ENCODE assay signal across 15 cellular contexts in genomic region chr13:100156786-100157185, GRCh38.
A peak's percentile ranks its signal among the peaks of the same experiment; 100 is the strongest.
DNase-seq lines count a peak whose midpoint lies in the region; ATAC-seq and TF ChIP-seq lines count a peak whose summit lies in the region.
"Had no signal": no experiment of that assay in that cellular context is flagged by ENCODE, and none has a peak within 500 bp of the region (broad histone marks: within the 10 kb centered on the region; RNA-seq: fewer than 3 reads in every experiment).

No MANE protein-coding gene starts in this region.

- no peak for TF ChIP-seq EP300 in SK-N-SH (IDR thresholded peaks at IDR 0.05; ENCODE audit: borderline replicate concordance in 1 of 2, low read depth in 1 of 2, low read length in 1 of 2)

- DNase-seq in AG09309 (ENCODE audit: low read depth) (peak; percentile 13), M059J (ENCODE audit: low read depth) (peak; percentile 79), amniotic epithelial cell (ENCODE audit: low read depth) (peak; percentile 78), foreskin keratinocyte (peak; percentile 46 to 64), 8988T (no peak), SK-N-SH (no peak), putamen (ENCODE audit: low spot score) (no peak)
- no peak for DNase-seq in stimulated activated CD4-positive, alpha-beta T cell treated with anti-CD3 and anti-CD28 coated beads, Interleukin-15, amount 100 ng/mL, for 24 hours
- DNase-seq: activated CD4-positive, alpha-beta T cell treated with anti-CD3 and anti-CD28 coated beads, Interleukin-2, amount 10 ng/mL, durations not matched to agents 7 days and 5 days; activated T-cell treated with anti-CD3 and anti-CD28 coated beads, Interleukin-2, amount 50 U/mL, for 72 hours; anterior cingulate cortex; NCI-H1417 treated with DMSO at 0.1 percent for 48 hours; NCI-H524 treated with DMSO at 0.1 percent for 48 hours; T-helper 2 cell had no signal

- POLR2A ChIA-PET in SK-N-SH (lab: Yijun Ruan, JAX) = no interaction called here

- H3K79me2 ChIP-seq in SK-N-SH (ENCODE audit: insufficient read depth) = no peaks in the 10 kb centered on the region

- H3K4me3 ChIP-seq in AG09309 (ENCODE audit: control insufficient read depth, low read depth, low read length) (no peak overlapping the region), SK-N-SH (ENCODE audit: low read depth in 2 of 2, low read length in 1 of 2) (no peak overlapping the region)
- H3K4me3 ChIP-seq: prostate gland had no signal

- H3K9me2 ChIP-seq in SK-N-SH = no peaks in the 10 kb centered on the region

- TF ChIP-seq RAD21 in SK-N-SH (IDR thresholded peaks at IDR 0.05; ENCODE audit: low read length) = no peak

- H3K27ac ChIP-seq in foreskin keratinocyte (no peak overlapping the region), SK-N-SH (ENCODE audit: low read depth in 2 of 2, low read length in 1 of 2) (no peak overlapping the region)
- H3K27ac ChIP-seq: prostate gland had no signal

- no peaks in the 10 kb centered on the region for H4K20me1 ChIP-seq in SK-N-SH (ENCODE audit: insufficient read depth)

- no peaks in the 10 kb centered on the region for H3F3A ChIP-seq in SK-N-SH (replicated peaks; ENCODE audit: insufficient read depth)

- H3K27me3 ChIP-seq in foreskin keratinocyte (no peaks in the 10 kb centered on the region), SK-N-SH (ENCODE audit: insufficient read depth) (no peaks in the 10 kb centered on the region)

- H3K4me2 ChIP-seq in SK-N-SH = no peak overlapping the region

- peaks cover 22 to 34% of the 10 kb centered on the region in 2 experiments for H3K36me3 ChIP-seq in SK-N-SH (replicated peaks in 1 of 2; ENCODE audit: control insufficient read depth in 1 of 2, insufficient read depth in 2 of 2, low read length in 1 of 2)
- H3K36me3 ChIP-seq: prostate gland had no signal

- H2AFZ ChIP-seq in SK-N-SH (ENCODE audit: low read depth) = no peak overlapping the region

- no peak overlapping the region for H3K9ac ChIP-seq in SK-N-SH

- H3K9me3 ChIP-seq in SK-N-SH = no peaks in the 10 kb centered on the region
- H3K9me3 ChIP-seq: prostate gland had no signal

- TF ChIP-seq CTCF in AG09309 (IDR thresholded peaks at IDR 0.05; ENCODE audit: control insufficient read depth, insufficient read depth, low read depth, low read length, missing control alignments) (no peak), foreskin keratinocyte (conservative IDR thresholded peaks at IDR 0.05) (no peak), SK-N-SH (IDR thresholded peaks at IDR 0.05) (no peak)

- CTCF ChIA-PET in SK-N-SH (lab: Yijun Ruan, JAX) = no interaction called here

- ATAC-seq in foreskin keratinocyte = peak; percentile 44
- ATAC-seq: activated T-cell treated with anti-CD3 and anti-CD28 coated beads, Interleukin-2, amount 50 U/mL, for 72 hours had no signal

- 91% methylated on average over 1 of the region's 1 CpG for WGBS in SK-N-SH (ENCODE audit: low lambda C conversion rate)

- no peaks in the 10 kb centered on the region for H3K4me1 ChIP-seq in foreskin keratinocyte
- H3K4me1 ChIP-seq in SK-N-SH (ENCODE audit: control insufficient read depth in 1 of 2, insufficient read depth in 2 of 2, low read depth in 1 of 2, low read length in 1 of 2) = no peaks in the 10 kb centered on the region
- H3K4me1 ChIP-seq: prostate gland had no signal

TF ChIP-seq in SK-N-SH, 30 proteins besides CTCF, POLR2A, EP300 and RAD21:
- TF ChIP-seq, protein P1, sequence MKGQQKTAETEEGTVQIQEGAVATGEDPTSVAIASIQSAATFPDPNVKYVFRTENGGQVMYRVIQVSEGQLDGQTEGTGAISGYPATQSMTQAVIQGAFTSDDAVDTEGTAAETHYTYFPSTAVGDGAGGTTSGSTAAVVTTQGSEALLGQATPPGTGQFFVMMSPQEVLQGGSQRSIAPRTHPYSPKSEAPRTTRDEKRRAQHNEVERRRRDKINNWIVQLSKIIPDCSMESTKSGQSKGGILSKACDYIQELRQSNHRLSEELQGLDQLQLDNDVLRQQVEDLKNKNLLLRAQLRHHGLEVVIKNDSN (IDR thresholded peaks at IDR 0.05; ENCODE audit: borderline replicate concordance, low read depth) = no peak
- TF ChIP-seq REST (IDR thresholded peaks at IDR 0.05; ENCODE audit: low read depth, low read length) (no peak), FOXJ3 (CRISPR knock-in tag; IDR thresholded peaks at IDR 0.05) (no peak), PBX3 (IDR thresholded peaks at IDR 0.05) (no peak), TCF12 (IDR thresholded peaks at IDR 0.05) (no peak), GATA2 (CRISPR knock-in tag; IDR thresholded peaks at IDR 0.05) (no peak), RCOR1 (IDR thresholded peaks at IDR 0.05; ENCODE audit: low read length) (no peak), NRF1 (IDR thresholded peaks at IDR 0.05; ENCODE audit: low read depth, low read length) (no peak), FOXM1 (IDR thresholded peaks at IDR 0.05; ENCODE audit: low read depth) (no peak), USF2 (IDR thresholded peaks at IDR 0.05; ENCODE audit: borderline replicate concordance, low read depth, low read length) (no peak), NFIC (IDR thresholded peaks at IDR 0.05; ENCODE audit: borderline replicate concordance) (no peak), SMC3 (IDR thresholded peaks at IDR 0.05; ENCODE audit: low read depth, low read length) (no peak), TEAD4 (IDR thresholded peaks at IDR 0.05; ENCODE audit: borderline replicate concordance, insufficient read depth) (no peak), RXRA (IDR thresholded peaks at IDR 0.05; ENCODE audit: borderline replicate concordance, low read depth) (no peak)

Comparison
In these comparisons a context has a peak if more than half of its experiments do, and no peak if none do; other contexts are left out.
1. DNase-seq: peak in AG09309 (single experiment), M059J (single experiment), amniotic epithelial cell (single experiment) and foreskin keratinocyte (2 of 2); none in 8988T (single experiment), SK-N-SH (single experiment), stimulated activated CD4-positive, alpha-beta T cell treated with anti-CD3 and anti-CD28 coated beads, Interleukin-15, amount 100 ng/mL, for 24 hours (single experiment) and putamen (single experiment).